1 cellular context compared by ENCODE assay signal in the genomic region with DNA sequence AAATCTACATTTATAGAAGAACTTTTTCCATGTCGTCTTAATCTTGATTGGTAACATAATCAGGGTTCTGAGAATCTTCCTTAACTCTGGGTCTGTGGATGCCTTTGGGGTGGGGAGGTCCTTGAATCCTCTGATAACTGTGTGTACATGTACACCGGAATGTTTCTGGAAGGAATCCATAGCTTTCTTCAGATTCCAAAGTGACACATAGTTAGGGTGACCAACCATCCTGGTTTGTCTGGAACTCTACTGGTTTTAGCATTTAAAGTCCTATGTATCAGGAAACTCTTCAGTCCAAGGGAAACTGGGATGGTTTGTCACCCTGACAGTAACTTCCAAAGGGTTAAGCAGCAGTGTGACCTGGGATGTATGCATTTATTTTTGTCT.
TF ChIP-seq lines count a peak whose summit lies in the region.

No MANE protein-coding gene starts in this region.

TF ChIP-seq in SK-N-SH, 30 proteins besides CTCF, POLR2A, EP300 and RAD21 (continued from another document):
- TF ChIP-seq, protein P1, sequence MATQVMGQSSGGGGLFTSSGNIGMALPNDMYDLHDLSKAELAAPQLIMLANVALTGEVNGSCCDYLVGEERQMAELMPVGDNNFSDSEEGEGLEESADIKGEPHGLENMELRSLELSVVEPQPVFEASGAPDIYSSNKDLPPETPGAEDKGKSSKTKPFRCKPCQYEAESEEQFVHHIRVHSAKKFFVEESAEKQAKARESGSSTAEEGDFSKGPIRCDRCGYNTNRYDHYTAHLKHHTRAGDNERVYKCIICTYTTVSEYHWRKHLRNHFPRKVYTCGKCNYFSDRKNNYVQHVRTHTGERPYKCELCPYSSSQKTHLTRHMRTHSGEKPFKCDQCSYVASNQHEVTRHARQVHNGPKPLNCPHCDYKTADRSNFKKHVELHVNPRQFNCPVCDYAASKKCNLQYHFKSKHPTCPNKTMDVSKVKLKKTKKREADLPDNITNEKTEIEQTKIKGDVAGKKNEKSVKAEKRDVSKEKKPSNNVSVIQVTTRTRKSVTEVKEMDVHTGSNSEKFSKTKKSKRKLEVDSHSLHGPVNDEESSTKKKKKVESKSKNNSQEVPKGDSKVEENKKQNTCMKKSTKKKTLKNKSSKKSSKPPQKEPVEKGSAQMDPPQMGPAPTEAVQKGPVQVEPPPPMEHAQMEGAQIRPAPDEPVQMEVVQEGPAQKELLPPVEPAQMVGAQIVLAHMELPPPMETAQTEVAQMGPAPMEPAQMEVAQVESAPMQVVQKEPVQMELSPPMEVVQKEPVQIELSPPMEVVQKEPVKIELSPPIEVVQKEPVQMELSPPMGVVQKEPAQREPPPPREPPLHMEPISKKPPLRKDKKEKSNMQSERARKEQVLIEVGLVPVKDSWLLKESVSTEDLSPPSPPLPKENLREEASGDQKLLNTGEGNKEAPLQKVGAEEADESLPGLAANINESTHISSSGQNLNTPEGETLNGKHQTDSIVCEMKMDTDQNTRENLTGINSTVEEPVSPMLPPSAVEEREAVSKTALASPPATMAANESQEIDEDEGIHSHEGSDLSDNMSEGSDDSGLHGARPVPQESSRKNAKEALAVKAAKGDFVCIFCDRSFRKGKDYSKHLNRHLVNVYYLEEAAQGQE (IDR thresholded peaks at IDR 0.05; ENCODE audit: low read depth, low read length) = no peak
- no peak for TF ChIP-seq RXRA (IDR thresholded peaks at IDR 0.05; ENCODE audit: borderline replicate concordance, low read depth)
- no peak for TF ChIP-seq ELF1 (IDR thresholded peaks at IDR 0.05)
- TF ChIP-seq, protein P2, sequence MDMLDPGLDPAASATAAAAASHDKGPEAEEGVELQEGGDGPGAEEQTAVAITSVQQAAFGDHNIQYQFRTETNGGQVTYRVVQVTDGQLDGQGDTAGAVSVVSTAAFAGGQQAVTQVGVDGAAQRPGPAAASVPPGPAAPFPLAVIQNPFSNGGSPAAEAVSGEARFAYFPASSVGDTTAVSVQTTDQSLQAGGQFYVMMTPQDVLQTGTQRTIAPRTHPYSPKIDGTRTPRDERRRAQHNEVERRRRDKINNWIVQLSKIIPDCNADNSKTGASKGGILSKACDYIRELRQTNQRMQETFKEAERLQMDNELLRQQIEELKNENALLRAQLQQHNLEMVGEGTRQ (IDR thresholded peaks at IDR 0.05; ENCODE audit: borderline replicate concordance, low read depth, low read length) = no peak
- TF ChIP-seq SIN3A (IDR thresholded peaks at IDR 0.05; ENCODE audit: borderline replicate concordance, low read depth, low read length) = no peak
- TF ChIP-seq, protein P3, sequence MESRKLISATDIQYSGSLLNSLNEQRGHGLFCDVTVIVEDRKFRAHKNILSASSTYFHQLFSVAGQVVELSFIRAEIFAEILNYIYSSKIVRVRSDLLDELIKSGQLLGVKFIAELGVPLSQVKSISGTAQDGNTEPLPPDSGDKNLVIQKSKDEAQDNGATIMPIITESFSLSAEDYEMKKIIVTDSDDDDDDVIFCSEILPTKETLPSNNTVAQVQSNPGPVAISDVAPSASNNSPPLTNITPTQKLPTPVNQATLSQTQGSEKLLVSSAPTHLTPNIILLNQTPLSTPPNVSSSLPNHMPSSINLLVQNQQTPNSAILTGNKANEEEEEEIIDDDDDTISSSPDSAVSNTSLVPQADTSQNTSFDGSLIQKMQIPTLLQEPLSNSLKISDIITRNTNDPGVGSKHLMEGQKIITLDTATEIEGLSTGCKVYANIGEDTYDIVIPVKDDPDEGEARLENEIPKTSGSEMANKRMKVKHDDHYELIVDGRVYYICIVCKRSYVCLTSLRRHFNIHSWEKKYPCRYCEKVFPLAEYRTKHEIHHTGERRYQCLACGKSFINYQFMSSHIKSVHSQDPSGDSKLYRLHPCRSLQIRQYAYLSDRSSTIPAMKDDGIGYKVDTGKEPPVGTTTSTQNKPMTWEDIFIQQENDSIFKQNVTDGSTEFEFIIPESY (IDR thresholded peaks at IDR 0.05; ENCODE audit: borderline replicate concordance, low read depth) = no peak
- no peak for TF ChIP-seq TCF12 (IDR thresholded peaks at IDR 0.05)
- TF ChIP-seq EZH2phosphoT487 (IDR thresholded peaks at IDR 0.05; ENCODE audit: borderline replicate concordance, low read depth) = no peak
- no peak for TF ChIP-seq NRF1 (IDR thresholded peaks at IDR 0.05; ENCODE audit: low read depth, low read length)
- TF ChIP-seq RCOR1 (IDR thresholded peaks at IDR 0.05; ENCODE audit: low read length) = no peak
- TF ChIP-seq TEAD4 (IDR thresholded peaks at IDR 0.05; ENCODE audit: borderline replicate concordance, insufficient read depth) = no peak
- TF ChIP-seq, protein P4, sequence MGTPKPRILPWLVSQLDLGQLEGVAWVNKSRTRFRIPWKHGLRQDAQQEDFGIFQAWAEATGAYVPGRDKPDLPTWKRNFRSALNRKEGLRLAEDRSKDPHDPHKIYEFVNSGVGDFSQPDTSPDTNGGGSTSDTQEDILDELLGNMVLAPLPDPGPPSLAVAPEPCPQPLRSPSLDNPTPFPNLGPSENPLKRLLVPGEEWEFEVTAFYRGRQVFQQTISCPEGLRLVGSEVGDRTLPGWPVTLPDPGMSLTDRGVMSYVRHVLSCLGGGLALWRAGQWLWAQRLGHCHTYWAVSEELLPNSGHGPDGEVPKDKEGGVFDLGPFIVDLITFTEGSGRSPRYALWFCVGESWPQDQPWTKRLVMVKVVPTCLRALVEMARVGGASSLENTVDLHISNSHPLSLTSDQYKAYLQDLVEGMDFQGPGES (IDR thresholded peaks at IDR 0.05; ENCODE audit: low read depth, low read length) = no peak
- TF ChIP-seq GATA2 (CRISPR knock-in tag; IDR thresholded peaks at IDR 0.05) = no peak
- no peak for TF ChIP-seq POLR2AphosphoS5 (IDR thresholded peaks at IDR 0.05; ENCODE audit: low read depth, low read length)
- TF ChIP-seq JUND (IDR thresholded peaks at IDR 0.05) = no peak
- TF ChIP-seq, protein P5, sequence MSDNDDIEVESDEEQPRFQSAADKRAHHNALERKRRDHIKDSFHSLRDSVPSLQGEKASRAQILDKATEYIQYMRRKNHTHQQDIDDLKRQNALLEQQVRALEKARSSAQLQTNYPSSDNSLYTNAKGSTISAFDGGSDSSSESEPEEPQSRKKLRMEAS (IDR thresholded peaks at IDR 0.05; ENCODE audit: low read depth) = no peak
- TF ChIP-seq CHD2 (IDR thresholded peaks at IDR 0.05; ENCODE audit: low read length, partially characterized antibody) = no peak
- TF ChIP-seq SMC3 (IDR thresholded peaks at IDR 0.05; ENCODE audit: low read depth, low read length) = no peak
